1 cellular context compared by ENCODE assay signal in genomic region chr12:133236144-133236543, GRCh38.
TF ChIP-seq lines count a peak whose summit lies in the region.

No MANE protein-coding gene starts in this region.

TF ChIP-seq in SK-N-SH, 30 proteins besides CTCF, POLR2A, EP300 and RAD21 (continued from another document):
- TF ChIP-seq ZBTB33 (IDR thresholded peaks at IDR 0.05; ENCODE audit: borderline replicate concordance, low read depth): no peak
- no peak for TF ChIP-seq PBX3 (IDR thresholded peaks at IDR 0.05)
